8 cellular contexts compared by ENCODE assay signal in genomic region chr7:100586266-100587025, GRCh38. TPM values are rescaled to one million over a fixed set of nuclear protein-coding genes. Genes with fewer than 3 reads are reported as not detected.
DNase-seq lines count a peak whose midpoint lies in the region; ATAC-seq and TF ChIP-seq lines count a peak whose summit lies in the region.

TSS of gene FBXO24 (plus strand) at chr7:100586328. CDS start at chr7:100586626, 298 bp downstream.

- H3K4me1 ChIP-seq in naive thymus-derived CD4-positive, alpha-beta T cell (ENCODE audit: control insufficient read depth in 2 of 2, insufficient read depth in 2 of 2, low read length in 2 of 2): peaks cover 22 to 28% of the 10 kb centered on the region in 2 donors

- peak within 1 kb of the TSS; percentile 90 for H3K27ac ChIP-seq in naive thymus-derived CD4-positive, alpha-beta T cell (ENCODE audit: low read depth, low read length)

- H3K4me3 ChIP-seq in LNCaP clone FGC (ENCODE audit: low read depth, low read length) (peak within 1 kb of the TSS; percentile 97), fibroblast of mammary gland (ENCODE audit: control insufficient read depth, low read depth, low read length) (peak within 1 kb of the TSS; percentile 87)
- peak within 1 kb of the TSS; percentile 94 for H3K4me3 ChIP-seq in naive thymus-derived CD4-positive, alpha-beta T cell (ENCODE audit: low read length)

- H3K36me3 Mint-ChIP-seq in activated T-helper 2 cell treated with anti-CD3 and anti-CD28 coated beads, Interferon-gamma antibody, Interleukin-2, Interleukin-4, amounts not matched to agents 10 μg/mL and 5 μg/mL and 100 μg/mL, durations not matched to agents 14 hours and 24 hours and 36 hours (ENCODE audit: low read depth): peaks cover 3% of the 10 kb centered on the region
- peaks cover 0 to 12% (median 0%) of the 10 kb centered on the region in 5 donors for H3K36me3 Mint-ChIP-seq in naive thymus-derived CD4-positive, alpha-beta T cell
- no peaks in the 10 kb centered on the region for H3K36me3 Mint-ChIP-seq in stimulated activated memory B cell treated with anti-CD40 and anti-IgM and Interleukin-4, amounts not matched to agents 10 μg/mL and 1 μg/mL and 100 μg/mL, for 72 hours

- H3K9me3 Mint-ChIP-seq in activated T-helper 2 cell treated with anti-CD3 and anti-CD28 coated beads, Interferon-gamma antibody, Interleukin-2, Interleukin-4, amounts not matched to agents 10 μg/mL and 5 μg/mL and 100 μg/mL, durations not matched to agents 14 hours and 24 hours and 36 hours: no peaks in the 10 kb centered on the region
- no peaks in the 10 kb centered on the region for H3K9me3 Mint-ChIP-seq in naive thymus-derived CD4-positive, alpha-beta T cell
- no peaks in the 10 kb centered on the region for H3K9me3 Mint-ChIP-seq in stimulated activated memory B cell treated with anti-CD40 and anti-IgM and Interleukin-4, amounts not matched to agents 10 μg/mL and 1 μg/mL and 100 μg/mL, for 72 hours

- intact Hi-C loops in activated T-helper 2 cell treated with anti-CD3 and anti-CD28 coated beads, Interferon-gamma antibody, Interleukin-2, Interleukin-4, amounts not matched to agents 10 μg/mL and 5 μg/mL and 100 μg/mL, durations not matched to agents 14 hours and 24 hours and 36 hours (cut with micrococcal nuclease): loop anchor here (1.0 to 10.0 kb wide), 7 partner anchors 18 to 288 kb away; partner anchors contain the start of genes MOSPD3, SRRT and TSC22D4
- intact Hi-C loops in naive thymus-derived CD4-positive, alpha-beta T cell (cut with micrococcal nuclease): loop anchor here (1.0 to 10.0 kb wide), 15 partner anchors 18 to 504 kb away; partner anchors contain the start of genes AGFG2 (in 2 of the 2), GNB2 (in 2 of the 2), MEPCE (in 2 of the 2) and MOSPD3 (in 2 of the 2)

- no peaks in the 10 kb centered on the region for H3K9me3 ChIP-seq in naive thymus-derived CD4-positive, alpha-beta T cell (ENCODE audit: control insufficient read depth in 2 of 3, low read length in 3 of 3)

- TF ChIP-seq CTCF in LNCaP clone FGC (IDR thresholded peaks at IDR 0.05; ENCODE audit: control insufficient read depth, extremely low read depth, insufficient read depth): no peak
- no peak for TF ChIP-seq CTCF in fibroblast of mammary gland (conservative IDR thresholded peaks at IDR 0.05; ENCODE audit: control insufficient read depth, insufficient read depth, low read depth, low read length)

- peak within 1 kb of the TSS; percentile 80 for H3K27ac Mint-ChIP-seq in activated T-helper 2 cell treated with anti-CD3 and anti-CD28 coated beads, Interferon-gamma antibody, Interleukin-2, Interleukin-4, amounts not matched to agents 10 μg/mL and 5 μg/mL and 100 μg/mL, durations not matched to agents 14 hours and 24 hours and 36 hours
- peak within 1 kb of the TSS in 8 of 9 donors; percentile 94 to 99 (median 98) for H3K27ac Mint-ChIP-seq in naive thymus-derived CD4-positive, alpha-beta T cell
- H3K27ac Mint-ChIP-seq in stimulated activated memory B cell treated with anti-CD40 and anti-IgM and Interleukin-4, amounts not matched to agents 10 μg/mL and 1 μg/mL and 100 μg/mL, for 72 hours: peak within 1 kb of the TSS; percentile 92

- ATAC-seq in naive thymus-derived CD4-positive, alpha-beta T cell: peak; percentile 91
- ATAC-seq in stimulated activated memory B cell treated with anti-CD40 and anti-IgM and Interleukin-4, amounts not matched to agents 10 μg/mL and 1 μg/mL and 100 μg/mL, for 72 hours: peak; percentile 94

- peaks cover 24% of the 10 kb centered on the region for H3K4me1 Mint-ChIP-seq in activated T-helper 2 cell treated with anti-CD3 and anti-CD28 coated beads, Interferon-gamma antibody, Interleukin-2, Interleukin-4, amounts not matched to agents 10 μg/mL and 5 μg/mL and 100 μg/mL, durations not matched to agents 14 hours and 24 hours and 36 hours (ENCODE audit: low read depth)
- peaks cover 20 to 42% (median 30%) of the 10 kb centered on the region in 7 donors for H3K4me1 Mint-ChIP-seq in naive thymus-derived CD4-positive, alpha-beta T cell
- H3K4me1 Mint-ChIP-seq in stimulated activated memory B cell treated with anti-CD40 and anti-IgM and Interleukin-4, amounts not matched to agents 10 μg/mL and 1 μg/mL and 100 μg/mL, for 72 hours: peaks cover 24% of the 10 kb centered on the region

- peak; percentile 100 for DNase-seq in EL
- peak; percentile 100 for DNase-seq in H4 (ENCODE audit: low spot score)
- DNase-seq in LNCaP clone FGC (ENCODE audit: low read depth): peak; percentile 100
- peak; percentile 100 for DNase-seq in RPMI8226
- peak; percentile 100 for DNase-seq in activated T-helper 2 cell treated with anti-CD3 and anti-CD28 coated beads, Interferon-gamma antibody, Interleukin-2, Interleukin-4, amounts not matched to agents 10 μg/mL and 5 μg/mL and 100 μg/mL, durations not matched to agents 14 hours and 24 hours and 36 hours (ENCODE audit: low spot score)
- peak; percentile 100 for DNase-seq in fibroblast of mammary gland (ENCODE audit: low read depth)
- DNase-seq in naive thymus-derived CD4-positive, alpha-beta T cell: peak; percentile 91 to 100 (median 99)

- peaks cover 3 to 16% (median 5%) of the 10 kb centered on the region in 3 experiments for H3K36me3 ChIP-seq in naive thymus-derived CD4-positive, alpha-beta T cell (ENCODE audit: control insufficient read depth in 2 of 3, insufficient read depth in 3 of 3, low read length in 3 of 3)

- H3K27me3 ChIP-seq in naive thymus-derived CD4-positive, alpha-beta T cell (ENCODE audit: control insufficient read depth in 2 of 2, insufficient read depth in 2 of 2, low read length in 2 of 2): no peaks in the 10 kb centered on the region

- H3K27me3 Mint-ChIP-seq in activated T-helper 2 cell treated with anti-CD3 and anti-CD28 coated beads, Interferon-gamma antibody, Interleukin-2, Interleukin-4, amounts not matched to agents 10 μg/mL and 5 μg/mL and 100 μg/mL, durations not matched to agents 14 hours and 24 hours and 36 hours (ENCODE audit: low read depth): peaks cover 3% of the 10 kb centered on the region
- H3K27me3 Mint-ChIP-seq in naive thymus-derived CD4-positive, alpha-beta T cell: peaks cover 0 to 22% (median 4%) of the 10 kb centered on the region in 5 donors
- peaks cover 21% of the 10 kb centered on the region for H3K27me3 Mint-ChIP-seq in stimulated activated memory B cell treated with anti-CD40 and anti-IgM and Interleukin-4, amounts not matched to agents 10 μg/mL and 1 μg/mL and 100 μg/mL, for 72 hours

- POLR2A ChIA-PET in naive thymus-derived CD4-positive, alpha-beta T cell (lab: Charles Lee): interaction anchor here (0.6 to 9.8 kb wide), 42 partner anchors 10 to 1028 kb away, joined by 3 to 173 read pairs (median 8); partner anchors contain the start of genes AGFG2, GIGYF1, GNB2 and MEPCE

- CTCF ChIA-PET in naive thymus-derived CD4-positive, alpha-beta T cell (lab: Charles Lee): interaction anchor here (0.5 to 7.1 kb wide), 14 partner anchors 9 to 558 kb away, joined by 3 to 65 read pairs (median 6); partner anchors contain the start of genes GIGYF1, MOSPD3 and ZCWPW1

- H3K4me3 Mint-ChIP-seq in activated T-helper 2 cell treated with anti-CD3 and anti-CD28 coated beads, Interferon-gamma antibody, Interleukin-2, Interleukin-4, amounts not matched to agents 10 μg/mL and 5 μg/mL and 100 μg/mL, durations not matched to agents 14 hours and 24 hours and 36 hours (ENCODE audit: low read depth): peak within 1 kb of the TSS; percentile 96
- peak within 1 kb of the TSS; percentile 95 to 100 (median 99) for H3K4me3 Mint-ChIP-seq in naive thymus-derived CD4-positive, alpha-beta T cell
- H3K4me3 Mint-ChIP-seq in stimulated activated memory B cell treated with anti-CD40 and anti-IgM and Interleukin-4, amounts not matched to agents 10 μg/mL and 1 μg/mL and 100 μg/mL, for 72 hours: peak within 1 kb of the TSS; percentile 97

RNA-seq across cellular contexts. Expression of gene FBXO24, which starts in this region (rescaled TPM):
- 0.15 TPM in 1 of 2 replicates, not detected in the other for total RNA-seq in H4 (2014; rRNA removed; shearing (Covaris generic))
- 0.37 and 0.91 TPM in 2 replicates for total RNA-seq in activated T-helper 2 cell treated with anti-CD3 and anti-CD28 coated beads, Interferon-gamma antibody, Interleukin-2, Interleukin-4, amounts not matched to agents 10 μg/mL and 5 μg/mL and 100 μg/mL, durations not matched to agents 14 hours and 24 hours and 36 hours
- 1 to 10 TPM in 4 of 5 experiments, under 1 TPM in 1; 0.75 to 3.1 (median 1.7) TPM for total RNA-seq in naive thymus-derived CD4-positive, alpha-beta T cell
- 1 to 10 TPM; 2.0 TPM for polyA plus RNA-seq in naive thymus-derived CD4-positive, alpha-beta T cell

Comparison
In these comparisons a context has a peak if more than half of its experiments do, and no peak if none do; other contexts are left out.
1. Peak in every context shown above with its lines: DNase-seq, ATAC-seq, H3K4me3 ChIP-seq and H3K27ac ChIP-seq.
2. Peak in DNase-seq in H4; RNA of the gene not detected or under 1 TPM.
3. Peak in DNase-seq in activated T-helper 2 cell treated with anti-CD3 and anti-CD28 coated beads, Interferon-gamma antibody, Interleukin-2, Interleukin-4, amounts not matched to agents 10 μg/mL and 5 μg/mL and 100 μg/mL, durations not matched to agents 14 hours and 24 hours and 36 hours; RNA of the gene not detected or under 1 TPM.